ENCODE assay signal across 11 cellular contexts in the genomic region with DNA sequence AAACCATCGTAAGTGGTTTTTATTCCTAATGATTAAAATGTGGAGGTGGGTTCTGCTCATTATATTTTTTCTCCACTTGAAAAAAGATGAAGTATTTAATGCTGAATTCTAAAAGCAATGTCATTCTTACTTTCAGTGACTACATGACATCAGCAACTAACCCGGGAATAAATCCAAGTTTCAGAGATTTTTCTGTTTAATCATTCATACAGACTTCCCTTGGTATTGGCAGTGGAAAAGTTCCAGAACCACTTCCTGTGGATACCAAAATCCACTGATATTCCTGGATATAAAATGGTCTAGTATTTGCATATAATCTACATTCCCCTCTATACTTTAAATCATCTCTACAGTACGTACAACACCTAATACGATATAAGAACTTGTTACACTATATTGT.
DNase-seq lines count a peak whose midpoint lies in the region; ATAC-seq and TF ChIP-seq lines count a peak whose summit lies in the region.
"Had no signal": no experiment of that assay in that cellular context is flagged by ENCODE, and none has a peak within 500 bp of the region (broad histone marks: within the 10 kb centered on the region; RNA-seq: fewer than 3 reads in every experiment).

No MANE protein-coding gene starts in this region.

- H4K20me1 ChIP-seq in SK-N-SH (ENCODE audit: insufficient read depth) (no peaks in the 10 kb centered on the region), smooth muscle cell (ENCODE audit: low read depth) (no peaks in the 10 kb centered on the region)

- POLR2A ChIA-PET in SK-N-SH (lab: Yijun Ruan, JAX): no interaction called here
- POLR2A ChIA-PET in CD8-positive, alpha-beta memory T cell (lab: Charles Lee): no interaction called here

- TF ChIP-seq EP300 in SK-N-SH (IDR thresholded peaks at IDR 0.05; ENCODE audit: borderline replicate concordance in 1 of 2, low read depth in 1 of 2, low read length in 1 of 2): peak in 1 of 2 experiments; percentile 79; a peak in 2 of 4 replicates

- 5% methylated on average over 4 of the region's 4 CpGs for WGBS in SK-N-SH (ENCODE audit: low lambda C conversion rate)
- 60% methylated on average over 4 of the region's 4 CpGs for WGBS in smooth muscle cell (ENCODE audit: low lambda C conversion rate)

- H3K27ac ChIP-seq in SK-N-SH (ENCODE audit: low read depth in 2 of 2, low read length in 1 of 2) (peak overlapping the region; percentile 69 to 100; a peak in 3 of 4 replicates), smooth muscle cell (ENCODE audit: low read depth) (peak overlapping the region; percentile 69)
- no peak overlapping the region for H3K27ac ChIP-seq in CD8-positive, alpha-beta memory T cell (ENCODE audit: low read depth, low read length)

- peaks cover 0 to 7% (median 3%) of the 10 kb centered on the region in 5 donors for H3K9me3 Mint-ChIP-seq in CD8-positive, alpha-beta memory T cell

- no peak overlapping the region for H3K27ac Mint-ChIP-seq in CD8-positive, alpha-beta memory T cell
- H3K27ac Mint-ChIP-seq: WTC11 had no signal

- no peak overlapping the region for H3K4me3 ChIP-seq in SK-N-SH (ENCODE audit: low read depth in 2 of 2, low read length in 1 of 2)
- no peak overlapping the region for H3K4me3 ChIP-seq in smooth muscle cell
- H3K4me3 ChIP-seq in CD8-positive, alpha-beta memory T cell (ENCODE audit: low read length): no peak overlapping the region

- no peak for TF ChIP-seq RAD21 in SK-N-SH (IDR thresholded peaks at IDR 0.05; ENCODE audit: low read length)

- H3K9ac ChIP-seq in SK-N-SH (peak overlapping the region; percentile 37; the same call in 1 of the 2 replicates), smooth muscle cell (ENCODE audit: low read depth) (no peak overlapping the region)

- no peak overlapping the region for H2AFZ ChIP-seq in SK-N-SH (ENCODE audit: low read depth)
- H2AFZ ChIP-seq in smooth muscle cell (ENCODE audit: low read depth): no peak overlapping the region

- H3K79me2 ChIP-seq in SK-N-SH (ENCODE audit: insufficient read depth) (no peaks in the 10 kb centered on the region), smooth muscle cell (ENCODE audit: low read depth) (no peaks in the 10 kb centered on the region)

- no peaks in the 10 kb centered on the region for H3K4me1 Mint-ChIP-seq in CD8-positive, alpha-beta memory T cell

- peaks cover 3 to 6% of the 10 kb centered on the region in 2 donors for H3K27me3 Mint-ChIP-seq in CD8-positive, alpha-beta memory T cell

- CTCF ChIA-PET in SK-N-SH (lab: Yijun Ruan, JAX): no interaction called here
- CTCF ChIA-PET in CD8-positive, alpha-beta memory T cell (lab: Charles Lee): interaction anchor here (1.6 kb wide), 1 partner anchor 13 kb away, joined by 3 read pairs; no protein-coding TSS in a partner anchor

- no peaks in the 10 kb centered on the region for H3K36me3 Mint-ChIP-seq in CD8-positive, alpha-beta memory T cell

- ATAC-seq in HG02852 (IDR thresholded peaks at IDR 0.05; ENCODE audit: unreplicated experiment) (no peak), HG02885 (IDR thresholded peaks at IDR 0.05; ENCODE audit: poor library complexity, unreplicated experiment) (no peak)
- ATAC-seq: WTC11 had no signal

- peak overlapping the region; percentile 48 for H3K4me2 ChIP-seq in SK-N-SH
- peak overlapping the region; percentile 52 for H3K4me2 ChIP-seq in smooth muscle cell

- no peaks in the 10 kb centered on the region for H3K9me2 ChIP-seq in SK-N-SH

- no peaks in the 10 kb centered on the region for H3K27me3 ChIP-seq in SK-N-SH (ENCODE audit: insufficient read depth)
- no peaks in the 10 kb centered on the region for H3K27me3 ChIP-seq in smooth muscle cell (ENCODE audit: low read depth)
- no peaks in the 10 kb centered on the region for H3K27me3 ChIP-seq in CD8-positive, alpha-beta memory T cell (ENCODE audit: insufficient read depth, low read length, poor library complexity, severe bottlenecking)

- H3K36me3 ChIP-seq in SK-N-SH (replicated peaks in 1 of 2; ENCODE audit: control insufficient read depth in 1 of 2, insufficient read depth in 2 of 2, low read length in 1 of 2) (no peaks in the 10 kb centered on the region), smooth muscle cell (ENCODE audit: low read depth) (no peaks in the 10 kb centered on the region)
- no peaks in the 10 kb centered on the region for H3K36me3 ChIP-seq in CD8-positive, alpha-beta memory T cell (ENCODE audit: insufficient read depth, low read length)

- H3K4me3 Mint-ChIP-seq in CD8-positive, alpha-beta memory T cell: no peak overlapping the region
- H3K4me3 Mint-ChIP-seq: WTC11 had no signal

- H3F3A ChIP-seq in SK-N-SH (replicated peaks; ENCODE audit: insufficient read depth): peaks cover 67% of the 10 kb centered on the region
- H3F3A ChIP-seq in smooth muscle cell (ENCODE audit: low read depth): peaks cover 8% of the 10 kb centered on the region

- H3K4me1 ChIP-seq in SK-N-SH (ENCODE audit: control insufficient read depth in 1 of 2, insufficient read depth in 2 of 2, low read depth in 1 of 2, low read length in 1 of 2) (peaks cover 9 to 52% of the 10 kb centered on the region in 2 experiments; a peak in 3 of 4 replicates), smooth muscle cell (ENCODE audit: low read depth) (no peaks in the 10 kb centered on the region)
- no peaks in the 10 kb centered on the region for H3K4me1 ChIP-seq in CD8-positive, alpha-beta memory T cell (ENCODE audit: insufficient read depth, low read length)

- DNase-seq in GM03348 (ENCODE audit: low spot score): peak; percentile 66
- DNase-seq in SK-N-SH: no peak
- peak; percentile 59 for DNase-seq in fibroblast of the conjunctiva (ENCODE audit: low read depth)
- no peak for DNase-seq in smooth muscle cell (lab: John Stamatoyannopoulos, UW; ENCODE audit: unreplicated experiment)
- DNase-seq in GOT3 (lab: John Stamatoyannopoulos, UW): no peak
- DNase-seq in CD8-positive, alpha-beta memory T cell: no peak
- DNase-seq: amygdala, NCI-H69 had no signal

- TF ChIP-seq CTCF in SK-N-SH (IDR thresholded peaks at IDR 0.05) (no peak), smooth muscle cell (IDR thresholded peaks at IDR 0.05; ENCODE audit: borderline replicate concordance, insufficient read depth, poor library complexity, severe bottlenecking) (no peak)

- H3K9me3 ChIP-seq in SK-N-SH (no peaks in the 10 kb centered on the region), smooth muscle cell (replicated peaks; ENCODE audit: low read depth) (no peaks in the 10 kb centered on the region)
- no peaks in the 10 kb centered on the region for H3K9me3 ChIP-seq in CD8-positive, alpha-beta memory T cell (ENCODE audit: low read length)

TF ChIP-seq in SK-N-SH, 30 proteins besides CTCF, POLR2A, EP300 and RAD21 (continues in another document):
- no peak for TF ChIP-seq MXI1 (IDR thresholded peaks at IDR 0.05; ENCODE audit: low read depth, low read length)
- no peak for TF ChIP-seq CHD2 (IDR thresholded peaks at IDR 0.05; ENCODE audit: low read length, partially characterized antibody)
- peak; percentile 64; the same call in 1 of the 2 replicates for TF ChIP-seq TEAD4 (IDR thresholded peaks at IDR 0.05; ENCODE audit: borderline replicate concordance, insufficient read depth)
- TF ChIP-seq RCOR1 (IDR thresholded peaks at IDR 0.05; ENCODE audit: low read length): no peak
- TF ChIP-seq SIN3A (IDR thresholded peaks at IDR 0.05; ENCODE audit: borderline replicate concordance, low read depth, low read length): no peak
- TF ChIP-seq GABPA (IDR thresholded peaks at IDR 0.05; ENCODE audit: low read depth): no peak
- TF ChIP-seq, protein P1, sequence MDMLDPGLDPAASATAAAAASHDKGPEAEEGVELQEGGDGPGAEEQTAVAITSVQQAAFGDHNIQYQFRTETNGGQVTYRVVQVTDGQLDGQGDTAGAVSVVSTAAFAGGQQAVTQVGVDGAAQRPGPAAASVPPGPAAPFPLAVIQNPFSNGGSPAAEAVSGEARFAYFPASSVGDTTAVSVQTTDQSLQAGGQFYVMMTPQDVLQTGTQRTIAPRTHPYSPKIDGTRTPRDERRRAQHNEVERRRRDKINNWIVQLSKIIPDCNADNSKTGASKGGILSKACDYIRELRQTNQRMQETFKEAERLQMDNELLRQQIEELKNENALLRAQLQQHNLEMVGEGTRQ (IDR thresholded peaks at IDR 0.05; ENCODE audit: borderline replicate concordance, low read depth, low read length): no peak
- TF ChIP-seq TCF12 (IDR thresholded peaks at IDR 0.05): peak; percentile 80
- no peak for TF ChIP-seq EZH2phosphoT487 (IDR thresholded peaks at IDR 0.05; ENCODE audit: borderline replicate concordance, low read depth)
- TF ChIP-seq, protein P2, sequence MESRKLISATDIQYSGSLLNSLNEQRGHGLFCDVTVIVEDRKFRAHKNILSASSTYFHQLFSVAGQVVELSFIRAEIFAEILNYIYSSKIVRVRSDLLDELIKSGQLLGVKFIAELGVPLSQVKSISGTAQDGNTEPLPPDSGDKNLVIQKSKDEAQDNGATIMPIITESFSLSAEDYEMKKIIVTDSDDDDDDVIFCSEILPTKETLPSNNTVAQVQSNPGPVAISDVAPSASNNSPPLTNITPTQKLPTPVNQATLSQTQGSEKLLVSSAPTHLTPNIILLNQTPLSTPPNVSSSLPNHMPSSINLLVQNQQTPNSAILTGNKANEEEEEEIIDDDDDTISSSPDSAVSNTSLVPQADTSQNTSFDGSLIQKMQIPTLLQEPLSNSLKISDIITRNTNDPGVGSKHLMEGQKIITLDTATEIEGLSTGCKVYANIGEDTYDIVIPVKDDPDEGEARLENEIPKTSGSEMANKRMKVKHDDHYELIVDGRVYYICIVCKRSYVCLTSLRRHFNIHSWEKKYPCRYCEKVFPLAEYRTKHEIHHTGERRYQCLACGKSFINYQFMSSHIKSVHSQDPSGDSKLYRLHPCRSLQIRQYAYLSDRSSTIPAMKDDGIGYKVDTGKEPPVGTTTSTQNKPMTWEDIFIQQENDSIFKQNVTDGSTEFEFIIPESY (IDR thresholded peaks at IDR 0.05; ENCODE audit: borderline replicate concordance, low read depth): no peak
- no peak for TF ChIP-seq NRF1 (IDR thresholded peaks at IDR 0.05; ENCODE audit: low read depth, low read length)
- no peak for TF ChIP-seq TAF1 (IDR thresholded peaks at IDR 0.05; ENCODE audit: borderline replicate concordance, low read depth, low read length)
- TF ChIP-seq NFIC (IDR thresholded peaks at IDR 0.05; ENCODE audit: borderline replicate concordance): peak; percentile 96
- TF ChIP-seq, protein P3, sequence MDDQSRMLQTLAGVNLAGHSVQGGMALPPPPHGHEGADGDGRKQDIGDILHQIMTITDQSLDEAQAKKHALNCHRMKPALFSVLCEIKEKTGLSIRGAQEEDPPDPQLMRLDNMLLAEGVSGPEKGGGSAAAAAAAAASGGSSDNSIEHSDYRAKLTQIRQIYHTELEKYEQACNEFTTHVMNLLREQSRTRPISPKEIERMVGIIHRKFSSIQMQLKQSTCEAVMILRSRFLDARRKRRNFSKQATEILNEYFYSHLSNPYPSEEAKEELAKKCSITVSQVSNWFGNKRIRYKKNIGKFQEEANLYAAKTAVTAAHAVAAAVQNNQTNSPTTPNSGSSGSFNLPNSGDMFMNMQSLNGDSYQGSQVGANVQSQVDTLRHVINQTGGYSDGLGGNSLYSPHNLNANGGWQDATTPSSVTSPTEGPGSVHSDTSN (IDR thresholded peaks at IDR 0.05): peak; percentile 78

Comparison
In these comparisons a context has a peak if more than half of its experiments do, and no peak if none do; other contexts are left out.
1. DNase-seq: peak in GM03348 (single experiment) and fibroblast of the conjunctiva (single experiment); none in SK-N-SH (single experiment), smooth muscle cell (single experiment), GOT3 (single experiment) and CD8-positive, alpha-beta memory T cell (0 of 5).